Comparison of ENCODE assay signal across 2 cellular contexts in genomic region chr2:19754907-19755306, GRCh38.
TF ChIP-seq lines count a peak whose summit lies in the region.

No MANE protein-coding gene starts in this region.

TF ChIP-seq in SK-N-SH treated with all-trans-retinoic acid at 6 μM for 48 hours, 23 proteins besides CTCF, POLR2A, EP300 and RAD21 (continued from another document):
- TF ChIP-seq CSRNP3 (CRISPR knock-in tag; IDR thresholded peaks at IDR 0.05) (no peak), GLIS3 (CRISPR knock-in tag; IDR thresholded peaks at IDR 0.05) (no peak), SNAI2 (CRISPR knock-in tag; IDR thresholded peaks at IDR 0.05) (no peak)
TF ChIP-seq in SK-N-SH treated with all-trans-retinoic acid at 6 μM for 48 hours: peak in this region for 1.

TF ChIP-seq in SK-N-SH, 30 proteins besides CTCF, POLR2A, EP300 and RAD21 (continued from another document):
- TF ChIP-seq USF1 (IDR thresholded peaks at IDR 0.05; ENCODE audit: borderline replicate concordance, low read depth) (no peak), RFX5 (IDR thresholded peaks at IDR 0.05; ENCODE audit: low read length) (no peak), ELF1 (IDR thresholded peaks at IDR 0.05) (no peak), USF2 (IDR thresholded peaks at IDR 0.05; ENCODE audit: borderline replicate concordance, low read depth, low read length) (no peak)
TF ChIP-seq in SK-N-SH: peak in this region for 0.
